Comparison of ENCODE assay signal across 1 cellular context in the genomic region with DNA sequence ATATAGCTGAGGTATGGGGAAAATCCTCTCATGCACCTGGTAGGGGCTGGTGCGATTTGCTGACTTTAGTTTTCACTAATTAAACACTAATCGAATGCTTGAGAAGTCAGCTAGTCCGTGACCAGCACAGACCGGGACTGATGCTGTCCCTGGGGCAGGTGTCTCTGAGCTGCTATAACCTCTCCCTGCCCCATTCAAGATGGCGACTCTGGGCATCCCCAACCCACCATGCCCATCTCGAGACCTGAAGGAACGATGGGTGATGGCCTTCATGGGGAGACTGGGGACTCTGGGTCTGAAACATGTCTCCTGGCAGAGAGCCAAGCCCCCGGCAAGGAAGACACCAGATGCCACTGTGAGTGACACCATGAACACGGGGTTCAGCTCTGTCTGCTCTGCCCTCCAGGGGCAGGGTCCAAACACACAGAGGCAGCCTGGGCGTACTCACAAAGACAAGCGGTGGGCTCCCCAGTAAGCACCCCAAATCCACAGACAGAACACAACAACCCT.
TF ChIP-seq lines count a peak whose summit lies in the region.

No MANE protein-coding gene starts in this region.

TF ChIP-seq in K562, 482 proteins besides CTCF, POLR2A, EP300 and RAD21:
- TF ChIP-seq, protein P1, sequence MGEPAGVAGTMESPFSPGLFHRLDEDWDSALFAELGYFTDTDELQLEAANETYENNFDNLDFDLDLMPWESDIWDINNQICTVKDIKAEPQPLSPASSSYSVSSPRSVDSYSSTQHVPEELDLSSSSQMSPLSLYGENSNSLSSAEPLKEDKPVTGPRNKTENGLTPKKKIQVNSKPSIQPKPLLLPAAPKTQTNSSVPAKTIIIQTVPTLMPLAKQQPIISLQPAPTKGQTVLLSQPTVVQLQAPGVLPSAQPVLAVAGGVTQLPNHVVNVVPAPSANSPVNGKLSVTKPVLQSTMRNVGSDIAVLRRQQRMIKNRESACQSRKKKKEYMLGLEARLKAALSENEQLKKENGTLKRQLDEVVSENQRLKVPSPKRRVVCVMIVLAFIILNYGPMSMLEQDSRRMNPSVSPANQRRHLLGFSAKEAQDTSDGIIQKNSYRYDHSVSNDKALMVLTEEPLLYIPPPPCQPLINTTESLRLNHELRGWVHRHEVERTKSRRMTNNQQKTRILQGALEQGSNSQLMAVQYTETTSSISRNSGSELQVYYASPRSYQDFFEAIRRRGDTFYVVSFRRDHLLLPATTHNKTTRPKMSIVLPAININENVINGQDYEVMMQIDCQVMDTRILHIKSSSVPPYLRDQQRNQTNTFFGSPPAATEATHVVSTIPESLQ (CRISPR knock-in tag; IDR thresholded peaks at IDR 0.05): no peak
- TF ChIP-seq NFIC (IDR thresholded peaks at IDR 0.05): peak; percentile 80
- peak; percentile 38; the same call in 1 of the 2 replicates for TF ChIP-seq ZNF507 (tag; conservative IDR thresholded peaks at IDR 0.05)
